ENCODE assay signal across 9 cellular contexts in genomic region chr10:6409982-6410694, GRCh38.
DNase-seq lines count a peak whose midpoint lies in the region; ATAC-seq, FAIRE-seq and TF ChIP-seq lines count a peak whose summit lies in the region.
"Had no signal": no experiment of that assay in that cellular context is flagged by ENCODE, and none has a peak within 500 bp of the region (broad histone marks: within the 10 kb centered on the region; RNA-seq: fewer than 3 reads in every experiment).

No MANE protein-coding gene starts in this region.

- BruUV-seq in A673 (replicated peaks; lab: Mats Ljungman, UMichigan) = no TSS peak

- POLR2A ChIA-PET in A673 (lab: Charles Lee; ENCODE audit: low non-redundant PET) = no interaction called here

- no peaks in the 10 kb centered on the region for H3K9me3 Mint-ChIP-seq in memory B cell
- H3K9me3 Mint-ChIP-seq: activated B cell treated with CpG ODN at 0.5 μM for 24 hours had no signal

- DNase-seq in A673 (ENCODE audit: low spot score) = peak; percentile 61
- DNase-seq in MV-4-11 (lab: John Stamatoyannopoulos, UW) = peak; percentile 21
- DNase-seq in cardiac fibroblast (ENCODE audit: low read depth in 2 of 2) = peak; percentile 62 to 66
- no peak for DNase-seq in memory B cell (ENCODE audit: low spot score in 2 of 2)
- DNase-seq in NCI-H2227 (lab: John Stamatoyannopoulos, UW; ENCODE audit: unreplicated experiment) = no peak
- DNase-seq in RCC 7860 (ENCODE audit: low spot score) = no peak
- no peak for DNase-seq in cerebellum (ENCODE audit: low spot score)
- DNase-seq: activated B cell treated with CpG ODN at 0.5 μM for 24 hours had no signal

- ATAC-seq in memory B cell (ENCODE audit: low read depth) (peak; percentile 60), GM18870 (IDR thresholded peaks at IDR 0.05; ENCODE audit: unreplicated experiment) (no peak)

- peaks cover 42% of the 10 kb centered on the region for H3K27me3 ChIP-seq in A673 (replicated peaks; ENCODE audit: insufficient read depth, low read depth, low read length, poor library complexity)

- peaks cover 6% of the 10 kb centered on the region for H3K4me1 ChIP-seq in A673 (ENCODE audit: insufficient read depth, low read length, poor library complexity, severe bottlenecking)

- H3K9me3 ChIP-seq in A673 (ENCODE audit: low read depth, low read length, poor library complexity, severe bottlenecking) = no peaks in the 10 kb centered on the region

- H3K27ac ChIP-seq in A673 (ENCODE audit: low read depth, low read length, poor library complexity, severe bottlenecking) = no peak overlapping the region

- no peak overlapping the region for H3K4me3 Mint-ChIP-seq in memory B cell
- H3K4me3 Mint-ChIP-seq: activated B cell treated with CpG ODN at 0.5 μM for 24 hours had no signal

- peaks cover 11% of the 10 kb centered on the region for H3K4me1 Mint-ChIP-seq in memory B cell

- no peak for TF ChIP-seq CTCF in A673 (conservative IDR thresholded peaks at IDR 0.05; ENCODE audit: low read depth, low read length)
- TF ChIP-seq CTCF in cardiac fibroblast (IDR thresholded peaks at IDR 0.05; ENCODE audit: low read depth, low read length) = no peak

- H3K4me3 ChIP-seq in A673 (ENCODE audit: low read depth, low read length, poor library complexity, severe bottlenecking) (no peak overlapping the region), cardiac fibroblast (replicated peaks in 1 of 2; ENCODE audit: low read depth in 2 of 2, low read length in 2 of 2) (no peak overlapping the region)

- H3K36me3 Mint-ChIP-seq in memory B cell = no peaks in the 10 kb centered on the region

- H3K27ac Mint-ChIP-seq in memory B cell = no peak overlapping the region
- H3K27ac Mint-ChIP-seq: activated B cell treated with CpG ODN at 0.5 μM for 24 hours had no signal

- CTCF ChIA-PET in A673 (lab: Charles Lee) = interaction anchor here (0.5 to 0.6 kb wide), 5 partner anchors 16 to 416 kb away, joined by 3 to 6 read pairs (median 3); no protein-coding TSS in a partner anchor

- FAIRE-seq in RCC 7860 (lab: Jason Lieb, UNC) = no peak

- intact Hi-C loops in A673 (cut with micrococcal nuclease; ENCODE audit: unreplicated experiment) = loop anchor here (5.0 to 10.0 kb wide), 3 partner anchors 458 to 1005 kb away; partner anchors contain the start of gene SFMBT2

- H3K36me3 ChIP-seq in A673 (ENCODE audit: insufficient read depth, low read length, poor library complexity, severe bottlenecking) = no peaks in the 10 kb centered on the region

- H3K27me3 Mint-ChIP-seq in memory B cell = peaks cover 17% of the 10 kb centered on the region
- H3K27me3 Mint-ChIP-seq: activated B cell treated with CpG ODN at 0.5 μM for 24 hours had no signal

Comparison
In these comparisons a context has a peak if more than half of its experiments do, and no peak if none do; other contexts are left out.
1. DNase-seq: peak in A673 (single experiment), MV-4-11 (single experiment) and cardiac fibroblast (2 of 2); none in memory B cell (0 of 2), NCI-H2227 (single experiment), RCC 7860 (single experiment) and cerebellum (single experiment).